ENCODE assay signal across 8 cellular contexts in the genomic region with DNA sequence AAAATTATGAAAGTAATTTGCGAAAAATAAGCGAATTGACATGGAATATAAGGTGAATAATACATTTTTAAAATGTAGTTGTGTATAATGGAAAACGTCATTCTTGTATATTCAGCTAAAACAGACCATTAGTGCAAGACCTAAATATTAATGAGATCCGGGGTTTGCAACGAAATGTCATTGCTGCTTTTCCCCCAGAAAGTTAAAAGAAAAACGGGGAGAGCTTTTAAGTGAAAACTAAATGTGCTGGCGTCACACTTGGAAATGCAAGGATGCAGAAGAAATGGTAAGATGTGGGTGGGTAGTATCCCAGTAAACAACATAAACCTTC. TPM values are rescaled to one million over a fixed set of nuclear protein-coding genes. Genes with fewer than 3 reads are reported as not detected.
DNase-seq lines count a peak whose midpoint lies in the region; ATAC-seq, FAIRE-seq and TF ChIP-seq lines count a peak whose summit lies in the region.

No MANE protein-coding gene starts in this region.

- CTCF ChIA-PET in CD4-positive, alpha-beta memory T cell (lab: Charles Lee; ENCODE audit: partially characterized antibody): interaction anchor here (0.9 to 3.5 kb wide), 7 partner anchors 10 to 188 kb away, joined by 3 to 20 read pairs (median 3); partner anchors contain the start of gene KCTD18
- CTCF ChIA-PET in PC-3 (lab: Charles Lee) (no interaction called here), endothelial cell of umbilical vein (lab: Charles Lee) (interaction anchor here (0.8 to 1.5 kb wide), 6 partner anchors 12 to 552 kb away, joined by 3 to 5 read pairs (median 3); partner anchors contain the start of genes AOX1 and KCTD18)

- H3K4me1 ChIP-seq in CD4-positive, alpha-beta memory T cell (ENCODE audit: insufficient read depth, low read length): peaks cover 14% of the 10 kb centered on the region
- peaks cover 46% of the 10 kb centered on the region for H3K4me1 ChIP-seq in PC-3 (ENCODE audit: insufficient read depth, low read length)
- H3K4me1 ChIP-seq in endothelial cell of umbilical vein (ENCODE audit: control insufficient read depth, extremely low read depth, insufficient read depth, low read length): peaks cover 8% of the 10 kb centered on the region
- H3K4me1 ChIP-seq in osteoblast (ENCODE audit: insufficient read depth, low read length): peaks cover 12% of the 10 kb centered on the region

- dilution Hi-C loops in endothelial cell of umbilical vein (cut with MboI; ENCODE audit: extremely low pct_ligation_motif_present, low sequenced_read_pairs): no loop called here

- H3F3A ChIP-seq in PC-3 (ENCODE audit: low read length, unreplicated experiment): no peaks in the 10 kb centered on the region

- H3K9me3 Mint-ChIP-seq in CD4-positive, alpha-beta memory T cell: peaks cover 0 to 1% (median 0%) of the 10 kb centered on the region in 8 donors

- H3K27me3 ChIP-seq in CD4-positive, alpha-beta memory T cell (ENCODE audit: insufficient read depth, low read length): no peaks in the 10 kb centered on the region
- H3K27me3 ChIP-seq in PC-3 (ENCODE audit: low read length) (no peaks in the 10 kb centered on the region), endothelial cell of umbilical vein (ENCODE audit: control insufficient read depth in 2 of 2, insufficient read depth in 2 of 2, low read length in 2 of 2) (peaks cover 21 to 22% of the 10 kb centered on the region in 2 experiments), osteoblast (ENCODE audit: insufficient read depth, low read length) (peaks cover 9% of the 10 kb centered on the region)

- H3K9ac ChIP-seq in PC-3 (ENCODE audit: low read length): peak overlapping the region; percentile 81
- no peak overlapping the region for H3K9ac ChIP-seq in endothelial cell of umbilical vein (replicated peaks; ENCODE audit: extremely low read depth, insufficient read depth, low read length)

- TF ChIP-seq POLR2A in endothelial cell of umbilical vein (IDR thresholded peaks at IDR 0.05; ENCODE audit: low read depth, low read length): no peak

- H3K36me3 ChIP-seq in CD4-positive, alpha-beta memory T cell (ENCODE audit: insufficient read depth, low read length): no peaks in the 10 kb centered on the region
- H3K36me3 ChIP-seq in PC-3 (ENCODE audit: low read depth, low read length) (no peaks in the 10 kb centered on the region), endothelial cell of umbilical vein (ENCODE audit: control insufficient read depth in 2 of 2, extremely low read depth in 1 of 2, insufficient read depth in 2 of 2, low read length in 2 of 2) (no peaks in the 10 kb centered on the region), osteoblast (ENCODE audit: insufficient read depth, low read length) (no peaks in the 10 kb centered on the region)

- BruUV-seq in PC-3 (replicated peaks; lab: Mats Ljungman, UMichigan): TSS peak; percentile 79
- no TSS peak for BruUV-seq in endothelial cell of umbilical vein (replicated peaks; lab: Mats Ljungman, UMichigan)

- POLR2A ChIA-PET in CD4-positive, alpha-beta memory T cell (lab: Charles Lee; ENCODE audit: partially characterized antibody): interaction anchor here (0.6 to 2.3 kb wide), 12 partner anchors 9 to 569 kb away, joined by 3 to 20 read pairs (median 4); partner anchors contain the start of gene KCTD18
- POLR2A ChIA-PET in PC-3 (lab: Charles Lee; ENCODE audit: unreplicated experiment) (interaction anchor here (0.6 to 0.7 kb wide), 2 partner anchors 78 to 552 kb away, joined by 3 to 4 read pairs; no protein-coding TSS in a partner anchor), endothelial cell of umbilical vein (lab: Charles Lee) (interaction anchor here (1.1 kb wide), 1 partner anchor 16 kb away, joined by 3 read pairs; the partner anchor contains the start of gene KCTD18)

- no peaks in the 10 kb centered on the region for H3K9me1 ChIP-seq in endothelial cell of umbilical vein (replicated peaks; ENCODE audit: control insufficient read depth, extremely low read depth, insufficient read depth, low read length)

- H3K4me3 ChIP-seq in CD4-positive, alpha-beta memory T cell (ENCODE audit: low read length in 2 of 2): peak overlapping the region; percentile 82 to 98
- peak overlapping the region; percentile 92 for H3K4me3 ChIP-seq in PC-3 (ENCODE audit: low read length)
- peak overlapping the region; percentile 66 to 83 (median 67) for H3K4me3 ChIP-seq in endothelial cell of umbilical vein (replicated peaks in 1 of 3; ENCODE audit: insufficient read depth in 1 of 3, low read depth in 1 of 3, low read length in 3 of 3)
- peak overlapping the region; percentile 97 for H3K4me3 ChIP-seq in osteoblast (ENCODE audit: insufficient read depth, low read length)

- no peaks in the 10 kb centered on the region for H3K9me3 ChIP-seq in CD4-positive, alpha-beta memory T cell (ENCODE audit: control insufficient read depth in 1 of 2, low read length in 2 of 2)
- no peaks in the 10 kb centered on the region for H3K9me3 ChIP-seq in PC-3 (ENCODE audit: low read length)
- no peaks in the 10 kb centered on the region for H3K9me3 ChIP-seq in endothelial cell of umbilical vein (replicated peaks; ENCODE audit: control insufficient read depth, insufficient read depth, low read length)
- no peaks in the 10 kb centered on the region for H3K9me3 ChIP-seq in osteoblast (ENCODE audit: low read depth, low read length)

- peak overlapping the region; percentile 94 for H2AFZ ChIP-seq in PC-3 (ENCODE audit: low read length)
- peak overlapping the region; percentile 87 for H2AFZ ChIP-seq in endothelial cell of umbilical vein (ENCODE audit: low read depth, low read length)
- H2AFZ ChIP-seq in osteoblast (ENCODE audit: low read length): peak overlapping the region; percentile 95

- H3K27ac Mint-ChIP-seq in CD4-positive, alpha-beta memory T cell: peak overlapping the region; percentile 50 to 93 (median 85)

- H3K4me2 ChIP-seq in PC-3 (ENCODE audit: low read length) (peak overlapping the region; percentile 93), endothelial cell of umbilical vein (ENCODE audit: insufficient read depth, low read length) (peak overlapping the region; percentile 91), osteoblast (ENCODE audit: insufficient read depth, low read length) (peak overlapping the region; percentile 99)

- H3K79me2 ChIP-seq in PC-3 (ENCODE audit: low read length) (peaks cover 44% of the 10 kb centered on the region), endothelial cell of umbilical vein (ENCODE audit: control insufficient read depth, insufficient read depth, low read length) (peaks cover 42% of the 10 kb centered on the region), osteoblast (ENCODE audit: insufficient read depth, low read length) (peaks cover 43% of the 10 kb centered on the region)

- H3K9me2 ChIP-seq in PC-3 (replicated peaks; ENCODE audit: low read length): no peaks in the 10 kb centered on the region

- H3K36me3 Mint-ChIP-seq in CD4-positive, alpha-beta memory T cell: peaks cover 0 to 2% of the 10 kb centered on the region in 2 donors

- TF ChIP-seq CTCF in PC-3 (conservative IDR thresholded peaks at IDR 0.05; ENCODE audit: low read depth, low read length) (no peak), endothelial cell of umbilical vein (IDR thresholded peaks at IDR 0.05; ENCODE audit: extremely low read depth in 1 of 2, insufficient read depth in 1 of 2, low read depth in 1 of 2, low read length in 2 of 2) (no peak), osteoblast (IDR thresholded peaks at IDR 0.05; ENCODE audit: extremely low read depth, low read depth, low read length) (no peak)

- ATAC-seq in PC-3 (no peak), GM18520 (IDR thresholded peaks at IDR 0.05; ENCODE audit: unreplicated experiment) (no peak)

- intact Hi-C loops in CD4-positive, alpha-beta memory T cell (cut with micrococcal nuclease): loop anchor here (5.0 kb wide), 2 partner anchors 1068 to 1257 kb away; partner anchors contain the start of genes ALS2 and SATB2
- intact Hi-C loops in PC-3 (cut with micrococcal nuclease): loop anchor here (5.0 kb wide), 3 partner anchors 43 to 553 kb away; no protein-coding TSS in a partner anchor
- intact Hi-C loops in endothelial cell of umbilical vein (cut with micrococcal nuclease): loop anchor here (5.0 kb wide), 1 partner anchor 912 kb away; no protein-coding TSS in a partner anchor

- H4K20me1 ChIP-seq in PC-3 (ENCODE audit: low read length) (no peaks in the 10 kb centered on the region), endothelial cell of umbilical vein (replicated peaks; ENCODE audit: control insufficient read depth, extremely low read depth, insufficient read depth, low read length) (no peaks in the 10 kb centered on the region), osteoblast (ENCODE audit: insufficient read depth, low read length) (no peaks in the 10 kb centered on the region)

- DNase-seq in CD4-positive, alpha-beta memory T cell: no peak
- no peak for DNase-seq in PC-3
- DNase-seq in endothelial cell of umbilical vein (ENCODE audit: low read depth, low spot score): no peak
- no peak for DNase-seq in osteoblast (ENCODE audit: insufficient read length, low spot score, missing footprints)
- no peak for DNase-seq in NCI-H345 (lab: John Stamatoyannopoulos, UW)
- no peak for DNase-seq in UCSD-AML1 (lab: John Stamatoyannopoulos, UW; ENCODE audit: unreplicated experiment)
- DNase-seq in SK-N-DZ (ENCODE audit: low spot score): no peak

- H3K27ac ChIP-seq in CD4-positive, alpha-beta memory T cell (ENCODE audit: low read depth, low read length): peak overlapping the region; percentile 55
- H3K27ac ChIP-seq in PC-3 (ENCODE audit: low read length) (peak overlapping the region; percentile 15; the same call in 1 of the 2 replicates), endothelial cell of umbilical vein (ENCODE audit: insufficient read depth, low read depth, low read length) (no peak overlapping the region), osteoblast (ENCODE audit: low read depth, low read length) (peak overlapping the region; percentile 54)

- peak overlapping the region; percentile 91 to 97 (median 93) for H3K4me3 Mint-ChIP-seq in CD4-positive, alpha-beta memory T cell

- H3K4me1 Mint-ChIP-seq in CD4-positive, alpha-beta memory T cell: peaks cover 6 to 15% (median 12%) of the 10 kb centered on the region in 4 donors

- no peak for FAIRE-seq in endothelial cell of umbilical vein (lab: Jason Lieb, UNC)

- no peaks in the 10 kb centered on the region for H3K27me3 Mint-ChIP-seq in CD4-positive, alpha-beta memory T cell

RNA-seq across cellular contexts. Expression of gene SGO2, which starts 0.5 kb away (rescaled TPM):
- 1 to 10 TPM; 4.4 to 4.8 TPM for total RNA-seq in CD4-positive, alpha-beta memory T cell
- polyA plus RNA-seq in CD4-positive, alpha-beta memory T cell: 1 to 10 TPM; 1.7 to 2.5 TPM
- total RNA-seq in PC-3 (2014; rRNA removed): 23.5 and 25.6 TPM in 2 replicates
- total RNA-seq in endothelial cell of umbilical vein: 19.7 and 20.5 TPM in 2 replicates
- polyA plus RNA-seq in endothelial cell of umbilical vein: 1.3 and 1.7 TPM in 2 replicates
- polyA plus RNA-seq in endothelial cell of umbilical vein (2011; cell fraction: cytosol; rRNA removed): 5.4 and 6.0 TPM in 2 replicates
- 5.3 and 10.2 TPM in 2 replicates for polyA plus RNA-seq in endothelial cell of umbilical vein (2011; cell fraction: nucleus; rRNA removed)
- 6.5 and 15.9 TPM in 2 replicates for polyA plus RNA-seq in endothelial cell of umbilical vein (2012)
- 2.4 and 3.7 TPM in 2 replicates for polyA minus RNA-seq in endothelial cell of umbilical vein
- polyA minus RNA-seq in endothelial cell of umbilical vein (2011; cell fraction: cytosol; rRNA and poly(A)+ RNA removed): 4.2 TPM
- polyA minus RNA-seq in endothelial cell of umbilical vein (2011; cell fraction: nucleus; rRNA and poly(A)+ RNA removed): 10.3 and 10.7 TPM in 2 replicates
- 3.2 and 4.0 TPM in 2 replicates for total RNA-seq in osteoblast
- 13.0 and 13.6 TPM in 2 replicates for polyA plus RNA-seq in SK-N-DZ (2014; cell fraction: cytosol; rRNA removed)
- 11.1 and 24.7 TPM in 2 replicates for polyA plus RNA-seq in SK-N-DZ (2014; cell fraction: nucleus; rRNA removed)

RNA-seq across cellular contexts. Expression of gene KCTD18, which starts 15.6 kb away (rescaled TPM):
- 10 to 100 TPM; 19.2 to 21.1 TPM for total RNA-seq in CD4-positive, alpha-beta memory T cell
- 10 to 100 TPM; 14.0 to 15.6 TPM for polyA plus RNA-seq in CD4-positive, alpha-beta memory T cell
- 10.4 and 13.0 TPM in 2 replicates for total RNA-seq in PC-3 (2014; rRNA removed)
- 5.4 and 6.6 TPM in 2 replicates for total RNA-seq in endothelial cell of umbilical vein
- 2.6 TPM in 2 replicates for polyA plus RNA-seq in endothelial cell of umbilical vein
- 3.3 and 4.4 TPM in 2 replicates for polyA plus RNA-seq in endothelial cell of umbilical vein (2011; cell fraction: cytosol; rRNA removed)
- polyA plus RNA-seq in endothelial cell of umbilical vein (2011; cell fraction: nucleus; rRNA removed): 4.6 TPM in 2 replicates
- 4.9 and 5.1 TPM in 2 replicates for polyA plus RNA-seq in endothelial cell of umbilical vein (2012)
- 2.8 and 5.6 TPM in 2 replicates for polyA minus RNA-seq in endothelial cell of umbilical vein
- polyA minus RNA-seq in endothelial cell of umbilical vein (2011; cell fraction: cytosol; rRNA and poly(A)+ RNA removed): 1.3 TPM
- 2.3 and 3.0 TPM in 2 replicates for polyA minus RNA-seq in endothelial cell of umbilical vein (2011; cell fraction: nucleus; rRNA and poly(A)+ RNA removed)
- total RNA-seq in osteoblast: 32.7 and 33.7 TPM in 2 replicates
- polyA plus RNA-seq in SK-N-DZ (2014; cell fraction: cytosol; rRNA removed): 11.8 and 14.2 TPM in 2 replicates
- 8.3 and 16.5 TPM in 2 replicates for polyA plus RNA-seq in SK-N-DZ (2014; cell fraction: nucleus; rRNA removed)
